ENCODE assay signal across 8 cellular contexts in the genomic region with DNA sequence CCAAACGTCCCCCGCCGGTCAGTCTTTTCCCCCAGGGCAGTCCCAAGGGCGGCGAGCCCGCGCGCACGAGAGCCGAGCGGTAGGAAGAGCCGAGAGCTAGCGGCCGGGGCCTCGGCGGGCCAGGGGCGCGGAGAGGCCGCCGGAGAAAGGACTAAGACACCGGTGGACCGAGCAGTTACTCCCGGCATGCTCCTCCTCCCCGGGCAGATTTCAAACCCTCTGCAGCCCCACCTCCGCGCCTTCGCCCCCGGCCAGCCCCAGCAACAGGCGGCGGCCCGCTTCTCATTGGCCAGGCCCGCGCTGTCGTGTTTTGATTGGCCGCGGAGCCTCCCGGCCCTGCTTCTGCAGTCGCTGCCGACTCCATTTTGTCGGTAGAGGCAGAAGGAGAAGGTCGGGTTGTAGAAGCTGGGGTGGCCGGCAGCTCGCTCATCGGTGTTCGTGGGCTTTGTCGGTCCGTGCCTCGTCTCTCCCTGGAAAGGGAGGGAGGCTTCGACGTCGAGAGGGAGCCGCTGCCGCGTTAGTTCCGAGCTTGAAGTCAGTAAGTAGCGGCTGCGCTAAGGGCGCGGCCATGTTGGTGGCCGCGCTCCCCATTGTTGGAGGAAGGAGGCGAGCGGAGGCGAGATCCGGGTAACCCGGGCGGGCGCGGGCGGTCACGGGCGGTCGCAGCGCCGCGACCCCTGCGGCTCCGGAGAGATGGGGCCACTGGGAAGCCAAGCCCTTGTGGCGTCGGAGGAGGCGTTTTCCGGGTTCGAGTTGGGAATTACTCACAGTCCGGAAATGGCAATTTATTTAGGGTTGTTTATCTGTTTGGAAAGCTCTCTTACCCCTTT. TPM values are rescaled to one million over a fixed set of nuclear protein-coding genes. Genes with fewer than 3 reads are reported as not detected.
DNase-seq lines count a peak whose midpoint lies in the region; ATAC-seq and TF ChIP-seq lines count a peak whose summit lies in the region.

PNRC2 (plus strand) TSS at position 368 of the 830 bp plus-strand sequence. CDS start 1,630 bp downstream, outside the sequence.

- H3K27ac ChIP-seq in osteoblast (ENCODE audit: low read depth, low read length) (peak within 1 kb of the TSS; percentile 99), thoracic aorta (peak within 1 kb of the TSS; percentile 97 to 100)

- H3K27me3 ChIP-seq in osteoblast (ENCODE audit: insufficient read depth, low read length) (no peaks in the 10 kb centered on the region), thoracic aorta (replicated peaks; ENCODE audit: insufficient read depth) (no peaks in the 10 kb centered on the region)

- H3K4me1 ChIP-seq in osteoblast (ENCODE audit: insufficient read depth, low read length) (peaks cover 17% of the 10 kb centered on the region), thoracic aorta (ENCODE audit: control insufficient read depth in 1 of 2, low read depth in 2 of 2) (peaks cover 22 to 45% of the 10 kb centered on the region in 2 donors)

- peak; percentile 92 for DNase-seq in GM04504 (ENCODE audit: low read depth)
- DNase-seq in NCI-H1092 treated with DMSO at 0.1 percent for 48 hours (lab: John Stamatoyannopoulos, UW): peak; percentile 99
- peak; percentile 92 for DNase-seq in SKM-1 treated with dmso at 0.1 percent for 144 hours (lab: John Stamatoyannopoulos, UW; ENCODE audit: unreplicated experiment)
- no peak for DNase-seq in glomerular endothelial cell (ENCODE audit: extremely low read depth, low read depth, low spot score)
- DNase-seq in osteoblast (ENCODE audit: insufficient read length, low spot score, missing footprints): peak; percentile 99
- DNase-seq in thoracic aorta (ENCODE audit: low spot score): peak; percentile 87

- peak within 1 kb of the TSS; percentile 89 for H3K4me2 ChIP-seq in osteoblast (ENCODE audit: insufficient read depth, low read length)

- no peaks in the 10 kb centered on the region for H3K9me3 ChIP-seq in osteoblast (ENCODE audit: low read depth, low read length)
- no peaks in the 10 kb centered on the region for H3K9me3 ChIP-seq in thoracic aorta

- H3K36me3 Mint-ChIP-seq in activated naive CD8-positive, alpha-beta T cell: peaks cover 12% of the 10 kb centered on the region

- H2AFZ ChIP-seq in osteoblast (ENCODE audit: low read length): peak within 1 kb of the TSS; percentile 87

- H3K4me1 Mint-ChIP-seq in activated naive CD8-positive, alpha-beta T cell (ENCODE audit: low read depth): peaks cover 68% of the 10 kb centered on the region

- TF ChIP-seq CTCF in osteoblast (IDR thresholded peaks at IDR 0.05; ENCODE audit: extremely low read depth, low read depth, low read length) (no peak), thoracic aorta (IDR thresholded peaks at IDR 0.05) (no peak)

- peak within 1 kb of the TSS; percentile 98 for H3K4me3 ChIP-seq in osteoblast (ENCODE audit: insufficient read depth, low read length)
- peak within 1 kb of the TSS; percentile 96 for H3K4me3 ChIP-seq in thoracic aorta

- H3K79me2 ChIP-seq in osteoblast (ENCODE audit: insufficient read depth, low read length): peaks cover 24% of the 10 kb centered on the region

- no peaks in the 10 kb centered on the region for H3K9me3 Mint-ChIP-seq in activated naive CD8-positive, alpha-beta T cell (ENCODE audit: low read depth)

- H3K36me3 ChIP-seq in osteoblast (ENCODE audit: insufficient read depth, low read length): peaks cover 23% of the 10 kb centered on the region
- H3K36me3 ChIP-seq in thoracic aorta: no peaks in the 10 kb centered on the region

- peak; percentile 74 for ATAC-seq in HG02610 (IDR thresholded peaks at IDR 0.05; ENCODE audit: unreplicated experiment)
- ATAC-seq in thoracic aorta (ENCODE audit: insufficient number of reproducible peaks, low FRiP score, low read depth): peak; percentile 79

- H4K20me1 ChIP-seq in osteoblast (ENCODE audit: insufficient read depth, low read length): peaks cover 10% of the 10 kb centered on the region

- no peaks in the 10 kb centered on the region for H3K27me3 Mint-ChIP-seq in activated naive CD8-positive, alpha-beta T cell

- H3K27ac Mint-ChIP-seq in activated naive CD8-positive, alpha-beta T cell: peak within 1 kb of the TSS; percentile 100

- peak within 1 kb of the TSS; percentile 99 for H3K4me3 Mint-ChIP-seq in activated naive CD8-positive, alpha-beta T cell

RNA-seq across cellular contexts. Expression of gene PNRC2, which starts in this region (rescaled TPM):
- total RNA-seq in glomerular endothelial cell: 61.1 and 68.1 TPM in 2 replicates
- total RNA-seq in osteoblast: 66.3 and 74.9 TPM in 2 replicates
- total RNA-seq in thoracic aorta: 100 to 1,000 TPM in 1 of 2 donors, 10 to 100 TPM in 1; 77.6 to 143 TPM
